Comparison of ENCODE assay signal across 8 cellular contexts in the genomic region with DNA sequence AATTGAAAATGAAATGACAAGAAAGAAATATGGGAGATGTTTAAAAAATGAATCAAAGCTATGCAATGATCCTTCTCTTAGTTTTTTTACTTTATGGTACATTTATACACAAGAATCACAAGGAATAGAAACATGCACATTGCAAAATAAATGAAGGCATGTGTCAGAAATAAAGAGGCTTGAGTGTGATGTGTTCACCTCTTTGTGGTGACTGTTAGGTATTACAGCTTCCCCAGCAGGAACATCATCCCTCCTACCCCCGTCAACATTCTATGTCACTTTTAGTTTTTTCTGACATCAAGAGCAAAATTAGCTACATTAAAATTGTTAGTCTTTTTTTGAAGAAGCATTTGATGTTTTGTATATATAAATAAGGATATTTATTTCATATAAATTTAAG.
A peak's percentile ranks its signal among the peaks of the same experiment; 100 is the strongest.
DNase-seq lines count a peak whose midpoint lies in the region; ATAC-seq and TF ChIP-seq lines count a peak whose summit lies in the region.

No MANE protein-coding gene starts in this region.

- no TSS peak for BruUV-seq in HCT116 (replicated peaks; lab: Mats Ljungman, UMichigan)

- peak; percentile 41 for TF ChIP-seq RAD21 in HCT116 (IDR thresholded peaks at IDR 0.05; ENCODE audit: low read depth)

- H3K27me3 ChIP-seq in BJ (ENCODE audit: control insufficient read depth, insufficient read depth, low read length), result no peaks in the 10 kb centered on the region
- no peaks in the 10 kb centered on the region for H3K27me3 ChIP-seq in HCT116 (ENCODE audit: insufficient read depth, low read length)
- no peaks in the 10 kb centered on the region for H3K27me3 ChIP-seq in RWPE2 (ENCODE audit: insufficient read depth, poor library complexity, severe bottlenecking)
- H3K27me3 ChIP-seq in upper lobe of right lung, result no peaks in the 10 kb centered on the region

- TF ChIP-seq CTCF in BJ (IDR thresholded peaks at IDR 0.05; ENCODE audit: insufficient read depth, low read depth, low read length) (peak; percentile 63), HCT116 (IDR thresholded peaks at IDR 0.05 in 2 of 3, conservative IDR thresholded peaks at IDR 0.05 in 1 of 3; ENCODE audit: borderline replicate concordance in 1 of 3, insufficient read depth in 1 of 3, low read depth in 2 of 3, low read length in 2 of 3) (peak; percentile 11 to 50 (median 35); a peak in 4 of 6 replicates), RWPE2 (IDR thresholded peaks at IDR 0.05; ENCODE audit: poor library complexity, severe bottlenecking) (peak; percentile 59), upper lobe of right lung (IDR thresholded peaks at IDR 0.05) (peak; percentile 52)

- no peak overlapping the region for H2AFZ ChIP-seq in HCT116 (ENCODE audit: low read depth, low read length, poor library complexity, severe bottlenecking)

- POLR2A ChIA-PET in BJ (lab: Charles Lee), result no interaction called here
- POLR2A ChIA-PET in HCT116 (lab: Charles Lee), result no interaction called here

- H3K27ac ChIP-seq in HCT116 (ENCODE audit: low read depth, low read length) (no peak overlapping the region), RWPE2 (ENCODE audit: poor library complexity, severe bottlenecking) (no peak overlapping the region), upper lobe of right lung (no peak overlapping the region)

- no peaks in the 10 kb centered on the region for H3K4me1 ChIP-seq in HCT116 (ENCODE audit: control insufficient read depth in 1 of 2, insufficient read depth in 2 of 2, low read length in 2 of 2)
- no peaks in the 10 kb centered on the region for H3K4me1 ChIP-seq in RWPE2 (ENCODE audit: insufficient read depth, poor library complexity, severe bottlenecking)
- no peaks in the 10 kb centered on the region for H3K4me1 ChIP-seq in upper lobe of right lung

- H3K4me2 ChIP-seq in HCT116 (ENCODE audit: low read length), result no peak overlapping the region

- no peaks in the 10 kb centered on the region for H3K79me2 ChIP-seq in HCT116 (ENCODE audit: insufficient read depth, low read length)

- no peak for TF ChIP-seq POLR2A in HCT116 (IDR thresholded peaks at IDR 0.05; ENCODE audit: borderline replicate concordance, extremely low read depth, insufficient read depth, insufficient read length)

- ATAC-seq in HCT116, result peak; percentile 66
- peak; percentile 55; the same call in 1 of the 3 replicates for ATAC-seq in RWPE2 (ENCODE audit: low read depth)
- ATAC-seq in upper lobe of right lung, result peak; percentile 61
- no peak for ATAC-seq in GM18858 (IDR thresholded peaks at IDR 0.05; ENCODE audit: unreplicated experiment)
- no peak for ATAC-seq in GM19455 (IDR thresholded peaks at IDR 0.05; ENCODE audit: unreplicated experiment)
- ATAC-seq in HG02571 (IDR thresholded peaks at IDR 0.05; ENCODE audit: unreplicated experiment), result no peak

- CTCF ChIA-PET in BJ (lab: Yijun Ruan, JAX), result interaction anchor here (0.7 to 2.0 kb wide), 8 partner anchors 11 to 371 kb away, joined by 3 to 21 read pairs (median 5); no protein-coding TSS in a partner anchor
- CTCF ChIA-PET in HCT116 (lab: Charles Lee), result no interaction called here

- H3K9me3 ChIP-seq in HCT116 (ENCODE audit: control insufficient read depth in 1 of 2, insufficient read depth in 1 of 2, low read depth in 1 of 2, low read length in 2 of 2) (no peaks in the 10 kb centered on the region), RWPE2 (ENCODE audit: severe bottlenecking) (no peaks in the 10 kb centered on the region), upper lobe of right lung (no peaks in the 10 kb centered on the region)

- H3K36me3 ChIP-seq in BJ (ENCODE audit: control insufficient read depth, insufficient read depth, low read length) (no peaks in the 10 kb centered on the region), HCT116 (ENCODE audit: control insufficient read depth in 1 of 2, insufficient read depth in 2 of 2, low read length in 2 of 2) (no peaks in the 10 kb centered on the region), RWPE2 (ENCODE audit: low read depth) (no peaks in the 10 kb centered on the region), upper lobe of right lung (peaks cover 4% of the 10 kb centered on the region)

- H3K4me3 ChIP-seq in BJ (ENCODE audit: low read depth, low read length) (no peak overlapping the region), HCT116 (replicated peaks in 1 of 2; ENCODE audit: low read depth in 1 of 2, low read length in 2 of 2) (no peak overlapping the region), RWPE2 (ENCODE audit: severe bottlenecking) (no peak overlapping the region), upper lobe of right lung (no peak overlapping the region)

- H4K20me1 ChIP-seq in HCT116 (ENCODE audit: insufficient read depth), result no peaks in the 10 kb centered on the region

- H3K9me2 ChIP-seq in HCT116 (ENCODE audit: insufficient read depth), result no peaks in the 10 kb centered on the region

- DNase-seq in BJ (ENCODE audit: low read depth) (no peak), HCT116 (ENCODE audit: low read depth, low spot score) (peak; percentile 10), RWPE2 (ENCODE audit: low spot score) (no peak), hepatic stellate cell (ENCODE audit: low spot score) (peak; percentile 2), upper lobe of right lung (no peak)

- H3K9ac ChIP-seq in HCT116 (ENCODE audit: low read length), result no peak overlapping the region

- intact Hi-C loops in HCT116 (cut with micrococcal nuclease) (loop anchor here (2.0 to 10.0 kb wide), 2 partner anchors 901 to 949 kb away; no protein-coding TSS in a partner anchor), upper lobe of right lung (cut with DNase I) (no loop called here)

- RAD21 ChIA-PET in HCT116 (lab: Charles Lee; ENCODE audit: low non-redundant PET in 1 of 2, low total read pairs in 2 of 2, uncharacterized antibody in 2 of 2, unreplicated experiment in 2 of 2), result no interaction called here

TF ChIP-seq in HCT116, 20 proteins besides CTCF, POLR2A, EP300 and RAD21:
- TF ChIP-seq, protein P1, sequence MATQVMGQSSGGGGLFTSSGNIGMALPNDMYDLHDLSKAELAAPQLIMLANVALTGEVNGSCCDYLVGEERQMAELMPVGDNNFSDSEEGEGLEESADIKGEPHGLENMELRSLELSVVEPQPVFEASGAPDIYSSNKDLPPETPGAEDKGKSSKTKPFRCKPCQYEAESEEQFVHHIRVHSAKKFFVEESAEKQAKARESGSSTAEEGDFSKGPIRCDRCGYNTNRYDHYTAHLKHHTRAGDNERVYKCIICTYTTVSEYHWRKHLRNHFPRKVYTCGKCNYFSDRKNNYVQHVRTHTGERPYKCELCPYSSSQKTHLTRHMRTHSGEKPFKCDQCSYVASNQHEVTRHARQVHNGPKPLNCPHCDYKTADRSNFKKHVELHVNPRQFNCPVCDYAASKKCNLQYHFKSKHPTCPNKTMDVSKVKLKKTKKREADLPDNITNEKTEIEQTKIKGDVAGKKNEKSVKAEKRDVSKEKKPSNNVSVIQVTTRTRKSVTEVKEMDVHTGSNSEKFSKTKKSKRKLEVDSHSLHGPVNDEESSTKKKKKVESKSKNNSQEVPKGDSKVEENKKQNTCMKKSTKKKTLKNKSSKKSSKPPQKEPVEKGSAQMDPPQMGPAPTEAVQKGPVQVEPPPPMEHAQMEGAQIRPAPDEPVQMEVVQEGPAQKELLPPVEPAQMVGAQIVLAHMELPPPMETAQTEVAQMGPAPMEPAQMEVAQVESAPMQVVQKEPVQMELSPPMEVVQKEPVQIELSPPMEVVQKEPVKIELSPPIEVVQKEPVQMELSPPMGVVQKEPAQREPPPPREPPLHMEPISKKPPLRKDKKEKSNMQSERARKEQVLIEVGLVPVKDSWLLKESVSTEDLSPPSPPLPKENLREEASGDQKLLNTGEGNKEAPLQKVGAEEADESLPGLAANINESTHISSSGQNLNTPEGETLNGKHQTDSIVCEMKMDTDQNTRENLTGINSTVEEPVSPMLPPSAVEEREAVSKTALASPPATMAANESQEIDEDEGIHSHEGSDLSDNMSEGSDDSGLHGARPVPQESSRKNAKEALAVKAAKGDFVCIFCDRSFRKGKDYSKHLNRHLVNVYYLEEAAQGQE (IDR thresholded peaks at IDR 0.05; ENCODE audit: low read depth), result no peak
- TF ChIP-seq POLR2AphosphoS5 (IDR thresholded peaks at IDR 0.05; ENCODE audit: low read depth, low read length) (no peak), SRF (IDR thresholded peaks at IDR 0.05; ENCODE audit: low read depth) (no peak), YY1 (IDR thresholded peaks at IDR 0.05; ENCODE audit: extremely low read depth, insufficient replicate concordance, low read depth, low read length) (no peak)

Comparison
In these comparisons a context has a peak if more than half of its experiments do, and no peak if none do; other contexts are left out.
1. DNase-seq: peak in HCT116 (single experiment) and hepatic stellate cell (single experiment); none in BJ (single experiment), RWPE2 (single experiment) and upper lobe of right lung (single experiment).
2. ATAC-seq: peak in HCT116 (single experiment), RWPE2 (single experiment) and upper lobe of right lung (single experiment); none in GM18858 (single experiment), GM19455 (single experiment) and HG02571 (single experiment).
3. Peak in every context shown above with its lines, with median percentiles within 50 percentile points of each other: CTCF ChIP-seq.